3 cellular contexts compared by ENCODE assay signal in genomic region chr17:19621697-19622096, GRCh38.
"Had no signal": no experiment of that assay in that cellular context is flagged by ENCODE, and none has a peak within 500 bp of the region (broad histone marks: within the 10 kb centered on the region; RNA-seq: fewer than 3 reads in every experiment).

No MANE protein-coding gene starts in this region.

- H3K4me3 ChIP-seq: GM12878 had no signal

- DNase-seq: GDM1, GF-D8 had no signal
